In genomic region chr19:57050863-57051262, GRCh38 we compare ENCODE assay signal across 27 cellular contexts.
"Had no signal": no experiment of that assay in that cellular context is flagged by ENCODE, and none has a peak within 500 bp of the region (broad histone marks: within the 10 kb centered on the region; RNA-seq: fewer than 3 reads in every experiment).

No MANE protein-coding gene starts in this region.

- H3K9me3 ChIP-seq: testis, thoracic aorta, thyroid gland, uterus, vagina had no signal

- H3K4me1 ChIP-seq: stomach, suprapubic skin, testis, thyroid gland, tibial artery, tibial nerve, transverse colon, upper lobe of left lung, upper lobe of right lung, uterus, vagina had no signal

- ATAC-seq: stimulated activated effector memory CD8-positive, alpha-beta T cell treated with anti-CD3 and anti-CD28 coated beads, Interleukin-12 subunit alpha, Interleukin-12 subunit beta, amount 100 ng/mL, for 72 hours; stimulated activated memory B cell treated with anti-CD40 and anti-IgM and Interleukin-4, amounts not matched to agents 10 μg/mL and 1 μg/mL and 100 μg/mL, for 72 hours; stimulated activated naive B cell treated with anti-CD40 and anti-IgM and Interleukin-4, amounts not matched to agents 10 μg/mL and 1 μg/mL and 100 μg/mL, for 72 hours; stimulated activated naive CD8-positive, alpha-beta T cell treated with anti-CD3 and anti-CD28 coated beads, Interleukin-15, amount 100 ng/mL, for 72 hours; stimulated activated naive CD8-positive, alpha-beta T cell treated with anti-CD3 and anti-CD28 coated beads, Interleukin-15, Interleukin-2, amounts not matched to agents 100 U/mL and 50 U/mL, for 24 hours; upper lobe of right lung had no signal

- FAIRE-seq: urothelium cell line had no signal

- H3K36me3 ChIP-seq: stomach, suprapubic skin, thoracic aorta, thyroid gland, tibial artery, tibial nerve, transverse colon, upper lobe of left lung, upper lobe of right lung, uterus, vagina had no signal

- H3K4me3 ChIP-seq: stomach, suprapubic skin, testis, thoracic aorta, thyroid gland, tibial artery, tibial nerve, transverse colon, upper lobe of left lung, upper lobe of right lung, uterus, vagina had no signal

- DNase-seq: stimulated activated CD4-positive, alpha-beta T cell treated with anti-CD3 and anti-CD28 coated beads, Interleukin-2, amount 100 ng/mL, for 48 hours; stimulated activated CD4-positive, alpha-beta T cell treated with anti-CD3 and anti-CD28 coated beads, Interleukin-4, amount 100 ng/mL, for 1 hour; stimulated activated CD4-positive, alpha-beta T cell treated with anti-CD3 and anti-CD28 coated beads, Interleukin-4, amount 100 ng/mL, for 24 hours; stimulated activated CD4-positive, alpha-beta T cell treated with anti-CD3 and anti-CD28 coated beads, Interleukin-4, amount 100 ng/mL, for 4 hours; stimulated activated CD8-positive, alpha-beta memory T cell treated with anti-CD3 and anti-CD28 coated beads, Interleukin-4, amount 100 ng/mL, for 48 hours; stimulated activated naive B cell treated with anti-CD40 and anti-IgM and Interleukin-4, amounts not matched to agents 10 μg/mL and 1 μg/mL and 100 μg/mL, for 72 hours; stimulated activated naive CD4-positive, alpha-beta T cell; stimulated activated naive CD4-positive, alpha-beta T cell treated with Interleukin-2 at 50 U/mL for 16 hours; stimulated activated naive CD8-positive, alpha-beta T cell treated with anti-CD3 and anti-CD28 coated beads, Interleukin-15, amount 100 ng/mL, for 72 hours; stimulated activated naive CD8-positive, alpha-beta T cell treated with anti-CD3 and anti-CD28 coated beads, Interleukin-15, Interleukin-2, amounts not matched to agents 100 U/mL and 50 U/mL, for 24 hours; stomach; substantia nigra; testis; thyroid gland; tibial artery; transverse colon; trophoblast cell; upper lobe of left lung; upper lobe of right lung; uterus had no signal

- H3K27ac ChIP-seq: stomach, suprapubic skin, testis, thoracic aorta, thyroid gland, tibial artery, tibial nerve, transverse colon, upper lobe of left lung, upper lobe of right lung, vagina had no signal

- H3K27me3 ChIP-seq: suprapubic skin, testis, thyroid gland, tibial nerve, transverse colon, upper lobe of left lung, upper lobe of right lung, uterus, vagina had no signal
